ENCODE assay signal across 25 cellular contexts in genomic region chr3:105414841-105415240, GRCh38. TPM values are rescaled to one million over a fixed set of nuclear protein-coding genes. Genes with fewer than 3 reads are reported as not detected.
DNase-seq lines count a peak whose midpoint lies in the region; ATAC-seq, FAIRE-seq and TF ChIP-seq lines count a peak whose summit lies in the region.
"Had no signal": no experiment of that assay in that cellular context is flagged by ENCODE, and none has a peak within 500 bp of the region (broad histone marks: within the 10 kb centered on the region; RNA-seq: fewer than 3 reads in every experiment).

No MANE protein-coding gene starts in this region.

- H2AFZ ChIP-seq in GM12878 (ENCODE audit: control insufficient read depth, low read depth, low read length), result no peak overlapping the region

- no peaks in the 10 kb centered on the region for H3K9me3 ChIP-seq in GM12878 (replicated peaks; ENCODE audit: control insufficient read depth, insufficient read depth, low read length)
- H3K9me3 ChIP-seq in pancreas, result no peaks in the 10 kb centered on the region
- H3K9me3 ChIP-seq: tibial artery had no signal

- TSS peak; percentile 15 for BruUV-seq in GM12878 (replicated peaks; lab: Mats Ljungman, UMichigan)

- H3K9ac ChIP-seq in GM12878 (ENCODE audit: control insufficient read depth, insufficient read depth, low read length), result no peak overlapping the region

- SMC1A ChIA-PET in GM12878 (lab: Charles Lee; ENCODE audit: uncharacterized antibody, unreplicated experiment), result interaction anchor here (0.7 to 2.4 kb wide), 4 partner anchors 18 to 50 kb away, joined by 3 to 15 read pairs (median 4); no protein-coding TSS in a partner anchor

- no peaks in the 10 kb centered on the region for H3K9me3 Mint-ChIP-seq in activated naive CD8-positive, alpha-beta T cell treated with anti-CD3 and anti-CD28 coated beads for 36 hours
- H3K9me3 Mint-ChIP-seq: activated CD4-positive, alpha-beta memory T cell treated with anti-CD3 and anti-CD28 coated beads for 36 hours; activated naive CD4-positive, alpha-beta T cell treated with anti-CD3 and anti-CD28 coated beads for 36 hours; CD4-positive, CD25-positive, alpha-beta regulatory T cell had no signal

- in situ Hi-C loops in GM12878 (cut with MboI), result no loop called here

- TF ChIP-seq RAD21 in GM12878 (IDR thresholded peaks at IDR 0.05; ENCODE audit: insufficient read depth, low read depth, low read length), result no peak

- DNase-seq in HuH-7 (ENCODE audit: low spot score) (peak; percentile 3), GM12878 (ENCODE audit: low read depth, low spot score) (no peak), fibroblast of villous mesenchyme (ENCODE audit: low read depth) (peak; percentile 75), pancreas (no peak), SW480 (ENCODE audit: low spot score) (no peak), D721Med (ENCODE audit: insufficient read length, low spot score) (no peak)
- no peak for DNase-seq in activated naive CD8-positive, alpha-beta T cell treated with anti-CD3 and anti-CD28 coated beads for 36 hours
- DNase-seq: activated CD4-positive, alpha-beta memory T cell treated with anti-CD3 and anti-CD28 coated beads for 36 hours; activated naive CD4-positive, alpha-beta T cell treated with anti-CD3 and anti-CD28 coated beads for 36 hours; activated T-cell treated with anti-CD3 and anti-CD28 coated beads for 4 hours; aorta; CD4-positive, CD25-positive, alpha-beta regulatory T cell; cortex of kidney; DMS53; HCEC 1CT; NCI-H187; NCI-H2227 treated with DMSO at 0.1 percent for 48 hours; NK-92 treated with Interleukin-12 subunit alpha and Interleukin-12 subunit beta, amount 100 ng/mL, for 24 hours; right cardiac atrium; RPMI8226; tibial artery had no signal

- no peaks in the 10 kb centered on the region for H3K36me3 Mint-ChIP-seq in activated naive CD8-positive, alpha-beta T cell treated with anti-CD3 and anti-CD28 coated beads for 36 hours
- H3K36me3 Mint-ChIP-seq: activated CD4-positive, alpha-beta memory T cell treated with anti-CD3 and anti-CD28 coated beads for 36 hours; CD4-positive, CD25-positive, alpha-beta regulatory T cell had no signal

- RAD21 ChIA-PET in GM12878 (lab: Charles Lee; ENCODE audit: unreplicated experiment), result interaction anchor here (1.4 kb wide), 1 partner anchor 9 kb away, joined by 4 read pairs; no protein-coding TSS in a partner anchor

- H3K4me3 ChIP-seq in GM12878, result no peak overlapping the region
- H3K4me3 ChIP-seq in fibroblast of villous mesenchyme (ENCODE audit: low read depth, low read length), result no peak overlapping the region
- no peak overlapping the region for H3K4me3 ChIP-seq in pancreas
- H3K4me3 ChIP-seq: K562, tibial artery had no signal

- H3K79me2 ChIP-seq in GM12878 (ENCODE audit: control insufficient read depth, insufficient read depth, low read length), result no peaks in the 10 kb centered on the region

- no peak for TF ChIP-seq EP300 in GM12878 (IDR thresholded peaks at IDR 0.05; ENCODE audit: borderline replicate concordance in 1 of 2, control insufficient read depth in 1 of 2, low read depth in 2 of 2, low read length in 2 of 2)

- H4K20me1 ChIP-seq in GM12878 (ENCODE audit: control insufficient read depth, insufficient read depth), result no peaks in the 10 kb centered on the region

- H3K27ac ChIP-seq in GM12878 (ENCODE audit: control insufficient read depth, insufficient read depth), result no peak overlapping the region
- H3K27ac ChIP-seq in pancreas, result peak overlapping the region in 1 of 4 donors; percentile 7
- H3K27ac ChIP-seq: tibial artery had no signal

- no peak for TF ChIP-seq CTCF in GM12878 (IDR thresholded peaks at IDR 0.05 in 2 of 3, conservative IDR thresholded peaks at IDR 0.05 in 1 of 3; ENCODE audit: control insufficient read depth in 2 of 3, extremely low read depth in 1 of 3, insufficient read depth in 1 of 3, low read depth in 3 of 3, low read length in 3 of 3)
- TF ChIP-seq CTCF in fibroblast of villous mesenchyme (IDR thresholded peaks at IDR 0.05; ENCODE audit: insufficient read depth, low read depth, low read length), result no peak
- no peak for TF ChIP-seq CTCF in pancreas (IDR thresholded peaks at IDR 0.05)
- TF ChIP-seq CTCF in D721Med (IDR thresholded peaks at IDR 0.05; ENCODE audit: insufficient read depth, missing control alignments), result no peak

- H3K4me1 ChIP-seq in GM12878 (ENCODE audit: control insufficient read depth, insufficient read depth, low read length), result no peaks in the 10 kb centered on the region
- H3K4me1 ChIP-seq in pancreas, result peaks cover 0 to 3% (median 0%) of the 10 kb centered on the region in 3 donors
- H3K4me1 ChIP-seq: tibial artery had no signal

- peaks cover 4% of the 10 kb centered on the region for H3K27me3 Mint-ChIP-seq in activated naive CD8-positive, alpha-beta T cell treated with anti-CD3 and anti-CD28 coated beads for 36 hours
- H3K27me3 Mint-ChIP-seq: activated CD4-positive, alpha-beta memory T cell treated with anti-CD3 and anti-CD28 coated beads for 36 hours; CD4-positive, CD25-positive, alpha-beta regulatory T cell; stimulated activated memory B cell treated with anti-CD40 and anti-IgM and Interleukin-4, amounts not matched to agents 10 μg/mL and 1 μg/mL and 100 μg/mL, for 72 hours had no signal

- H3K36me3 ChIP-seq in GM12878 (ENCODE audit: control insufficient read depth in 2 of 2, insufficient read depth in 2 of 2, low read length in 1 of 2) (no peaks in the 10 kb centered on the region), pancreas (no peaks in the 10 kb centered on the region)
- H3K36me3 ChIP-seq: tibial artery had no signal

- H3K4me1 Mint-ChIP-seq in activated naive CD8-positive, alpha-beta T cell treated with anti-CD3 and anti-CD28 coated beads for 36 hours, result no peaks in the 10 kb centered on the region

- TF ChIP-seq POLR2A in GM12878 (IDR thresholded peaks at IDR 0.05; ENCODE audit: low read depth, low read length), result no peak

- H3K27ac Mint-ChIP-seq in activated naive CD8-positive, alpha-beta T cell treated with anti-CD3 and anti-CD28 coated beads for 36 hours, result no peak overlapping the region
- H3K27ac Mint-ChIP-seq: activated CD4-positive, alpha-beta memory T cell treated with anti-CD3 and anti-CD28 coated beads for 36 hours; activated naive CD4-positive, alpha-beta T cell treated with anti-CD3 and anti-CD28 coated beads for 36 hours; CD4-positive, CD25-positive, alpha-beta regulatory T cell; stimulated activated memory B cell treated with anti-CD40 and anti-IgM and Interleukin-4, amounts not matched to agents 10 μg/mL and 1 μg/mL and 100 μg/mL, for 72 hours had no signal

- CTCF ChIA-PET in GM12878 (lab: Yijun Ruan, JAX), result interaction anchor here (1.4 kb wide), 1 partner anchor 55 kb away, joined by 3 read pairs; no protein-coding TSS in a partner anchor

- H3K27me3 ChIP-seq in GM12878 (replicated peaks in 1 of 2; ENCODE audit: control insufficient read depth in 2 of 2, insufficient read depth in 2 of 2, low read length in 1 of 2), result no peaks in the 10 kb centered on the region
- H3K27me3 ChIP-seq in pancreas, result no peaks in the 10 kb centered on the region
- H3K27me3 ChIP-seq: tibial artery had no signal

- intact Hi-C loops in GM12878 (cut with micrococcal nuclease; ENCODE audit: unreplicated experiment), result no loop called here
- intact Hi-C loops in pancreas (cut with DNase I), result no loop called here

- ATAC-seq in GM12878 (no peak), pancreas (peak; percentile 50 to 85 (median 81)), HG03175 (IDR thresholded peaks at IDR 0.05; ENCODE audit: unreplicated experiment) (no peak)
- ATAC-seq: K562; left lobe of liver; right cardiac atrium; stimulated activated memory B cell treated with anti-CD40 and anti-IgM and Interleukin-4, amounts not matched to agents 10 μg/mL and 1 μg/mL and 100 μg/mL, for 72 hours had no signal

- no peak overlapping the region for H3K4me3 Mint-ChIP-seq in activated naive CD8-positive, alpha-beta T cell treated with anti-CD3 and anti-CD28 coated beads for 36 hours
- H3K4me3 Mint-ChIP-seq: activated CD4-positive, alpha-beta memory T cell treated with anti-CD3 and anti-CD28 coated beads for 36 hours; activated naive CD4-positive, alpha-beta T cell treated with anti-CD3 and anti-CD28 coated beads for 36 hours; CD4-positive, CD25-positive, alpha-beta regulatory T cell; stimulated activated memory B cell treated with anti-CD40 and anti-IgM and Interleukin-4, amounts not matched to agents 10 μg/mL and 1 μg/mL and 100 μg/mL, for 72 hours had no signal

- WGBS in GM12878 (ENCODE audit: insufficient coverage, insufficient replicate concordance, low lambda C conversion rate, missing lambda C conversion rate), result 97% methylated on average over 4 of the region's 4 CpGs
- 24% methylated on average over 4 of the region's 4 CpGs for WGBS in pancreas, 2 donors

- POLR2A ChIA-PET in GM12878 (lab: Charles Lee), result no interaction called here

- no peak overlapping the region for H3K4me2 ChIP-seq in GM12878 (ENCODE audit: control insufficient read depth, insufficient read depth)

- FAIRE-seq in GM12878 (lab: Jason Lieb, UNC) (no peak), pancreas (lab: Jason Lieb, UNC) (no peak), D721Med (lab: Jason Lieb, UNC) (no peak)
- FAIRE-seq: K562 had no signal

RNA-seq across cellular contexts. Expression of gene ALCAM, which starts 48.1 kb away (rescaled TPM):
- 103 and 111 TPM in 2 replicates for total RNA-seq in GM12878 (2013; cell fraction: nucleolus; rRNA removed)
- total RNA-seq in GM12878 (2014; rRNA removed), result 37.2 and 44.0 TPM in 2 replicates
- total RNA-seq in GM12878 (2014; rRNA removed; fragmentation: Illumina TruSeq; extraction: Trizol), result 49.7 and 52.1 TPM in 2 replicates
- total RNA-seq in GM12878 (2021), result 35.0 and 36.0 TPM in 2 replicates
- polyA plus RNA-seq in GM12878 (2011; ENCODE audit: low read depth), result 10.0 TPM
- 54.2 and 77.4 TPM in 2 replicates for polyA plus RNA-seq in GM12878 (2011; rRNA removed)
- 22.5 and 23.1 TPM in 2 replicates for polyA plus RNA-seq in GM12878 (2011; cell fraction: cytosol; rRNA removed)
- 31.0 and 45.6 TPM in 2 replicates for polyA plus RNA-seq in GM12878 (2011; cell fraction: nucleus; rRNA removed)
- 18.4 and 25.2 TPM in 2 replicates for polyA plus RNA-seq in GM12878 (2012)
- 37.9 and 53.6 TPM in 2 replicates for polyA plus RNA-seq in GM12878 (2014; fragmentation: Illumina TruSeq; extraction: Trizol)
- 10 to 100 TPM; 12.2 to 16.2 TPM for polyA plus RNA-seq in GM12878 (2014; fragmentation: Nextera tagmentation; extraction: Ambion mirVana)
- 18.8 and 20.7 TPM in 2 replicates for polyA plus RNA-seq in GM12878 (2014; rRNA removed)
- 10 to 100 TPM; 27.5 to 29.2 TPM for polyA plus RNA-seq in GM12878 (2016; fragmentation: Nextera tagmentation; extraction: Ambion mirVana)
- 61.7 and 118 TPM in 2 replicates for polyA minus RNA-seq in GM12878 (2011; rRNA and poly(A)+ RNA removed)
- polyA minus RNA-seq in GM12878 (2011; cell fraction: cytosol; rRNA and poly(A)+ RNA removed), result 27.9 and 28.1 TPM in 2 replicates
- 67.2 and 83.0 TPM in 2 replicates for polyA minus RNA-seq in GM12878 (2011; cell fraction: nucleus; rRNA and poly(A)+ RNA removed)
- total RNA-seq in fibroblast of villous mesenchyme, result 86.3 and 139 TPM in 2 replicates
- 10 to 100 TPM; 21.1 to 42.1 (median 27.6) TPM for total RNA-seq in pancreas
- 10 to 100 TPM; 14.4 to 36.8 TPM for polyA plus RNA-seq in pancreas
- total RNA-seq in activated naive CD8-positive, alpha-beta T cell treated with anti-CD3 and anti-CD28 coated beads for 36 hours, result 10 to 100 TPM; 20.9 to 21.7 TPM

Comparison
In these comparisons a context has a peak if more than half of its experiments do, and no peak if none do; other contexts are left out.
1. DNase-seq: peak in HuH-7 (single experiment) and fibroblast of villous mesenchyme (single experiment); none in GM12878 (single experiment), pancreas (0 of 6), SW480 (single experiment), D721Med (single experiment) and activated naive CD8-positive, alpha-beta T cell treated with anti-CD3 and anti-CD28 coated beads for 36 hours (single experiment).
2. ATAC-seq: peak in pancreas (4 of 4); none in GM12878 (single experiment) and HG03175 (single experiment).